In the genomic region with DNA sequence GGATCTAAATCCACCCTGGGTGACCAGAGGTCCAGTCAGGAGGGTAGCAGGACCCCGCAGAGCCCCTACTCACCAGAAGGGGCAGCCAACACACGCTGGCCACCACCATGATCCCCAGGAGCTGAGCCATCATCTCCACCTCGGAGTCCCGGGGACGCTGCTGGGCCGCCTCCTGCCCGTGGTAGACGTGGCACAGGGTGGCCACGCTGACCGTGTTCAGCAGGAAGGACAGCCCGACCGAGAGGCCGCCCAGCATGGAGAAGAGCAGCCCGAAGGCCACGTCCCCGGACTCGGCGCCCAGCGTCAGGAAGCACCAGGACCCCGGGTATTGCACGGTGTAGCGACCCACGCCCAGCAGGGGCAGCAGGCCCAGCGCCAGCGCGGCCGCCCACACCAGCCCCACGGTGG, we compare ENCODE assay signal across 17 cellular contexts. TPM values are rescaled to one million over a fixed set of nuclear protein-coding genes. Genes with fewer than 3 reads are reported as not detected.
A peak's percentile ranks its signal among the peaks of the same experiment; 100 is the strongest.
DNase-seq lines count a peak whose midpoint lies in the region; TF ChIP-seq lines count a peak whose summit lies in the region.
"Had no signal": no experiment of that assay in that cellular context is flagged by ENCODE, and none has a peak within 500 bp of the region (broad histone marks: within the 10 kb centered on the region; RNA-seq: fewer than 3 reads in every experiment).

No MANE protein-coding gene starts in this region.

- peak overlapping the region; percentile 63 for H2AK5ac ChIP-seq in neuronal stem cell (ENCODE audit: low read depth, low read length)

- peak; percentile 28 for TF ChIP-seq CTCF in BE2C (IDR thresholded peaks at IDR 0.05; ENCODE audit: low read depth, low read length)
- peak; percentile 11 for TF ChIP-seq CTCF in HFF-Myc (IDR thresholded peaks at IDR 0.05; ENCODE audit: low read depth, low read length, missing control alignments)
- TF ChIP-seq CTCF in brain microvascular endothelial cell (IDR thresholded peaks at IDR 0.05; ENCODE audit: low read depth, low read length, missing control alignments): peak; percentile 53

- H3K4me3 ChIP-seq in BE2C (ENCODE audit: low read depth, low read length) (no peak overlapping the region), HFF-Myc (replicated peaks; ENCODE audit: low read depth, low read length) (no peak overlapping the region), brain microvascular endothelial cell (ENCODE audit: low read depth, low read length) (no peak overlapping the region), neuronal stem cell (ENCODE audit: low read length in 2 of 2) (no peak overlapping the region)
- H3K4me3 ChIP-seq: lung, SJSA1 had no signal

- H3K27me3 ChIP-seq in BE2C: peaks cover 13% of the 10 kb centered on the region
- no peaks in the 10 kb centered on the region for H3K27me3 ChIP-seq in brain microvascular endothelial cell (replicated peaks)
- peaks cover 0 to 5% (median 0%) of the 10 kb centered on the region in 3 experiments for H3K27me3 ChIP-seq in neuronal stem cell (ENCODE audit: control insufficient read depth in 3 of 3, insufficient read depth in 3 of 3, low read depth in 1 of 3, low read length in 3 of 3)
- H3K27me3 ChIP-seq: SJSA1 had no signal

- H4K8ac ChIP-seq in neuronal stem cell (ENCODE audit: low read depth, low read length): peak overlapping the region; percentile 65

- in situ Hi-C loops in brain microvascular endothelial cell (cut with HindIII; ENCODE audit: low pct_ligation_motif_present, low sequenced_read_pairs): no loop called here

- no peak overlapping the region for H3K4me2 ChIP-seq in neuronal stem cell (ENCODE audit: insufficient read depth, low read length, poor library complexity, severe bottlenecking)

- H3K9me3 ChIP-seq in BE2C (no peaks in the 10 kb centered on the region), neuronal stem cell (replicated peaks in 1 of 2; ENCODE audit: control insufficient read depth in 2 of 2, insufficient read depth in 1 of 2, low read depth in 1 of 2, low read length in 2 of 2) (peaks cover 0 to 2% of the 10 kb centered on the region in 2 donors)
- H3K9me3 ChIP-seq: SJSA1 had no signal

- no peak overlapping the region for H4K91ac ChIP-seq in neuronal stem cell (ENCODE audit: low read depth, low read length, poor library complexity)

- H3K36me3 ChIP-seq in BE2C (no peaks in the 10 kb centered on the region), brain microvascular endothelial cell (replicated peaks) (peaks cover 10% of the 10 kb centered on the region), neuronal stem cell (replicated peaks in 1 of 2; ENCODE audit: control insufficient read depth in 2 of 2, insufficient read depth in 2 of 2, low read length in 2 of 2) (no peaks in the 10 kb centered on the region)
- H3K36me3 ChIP-seq: SJSA1 had no signal

- peak overlapping the region; percentile 28 for H3K18ac ChIP-seq in neuronal stem cell (ENCODE audit: low read length)

- H3K9ac ChIP-seq in neuronal stem cell (ENCODE audit: low read depth, low read length, poor library complexity): no peak overlapping the region

- no peaks in the 10 kb centered on the region for H3K79me1 ChIP-seq in neuronal stem cell (ENCODE audit: low read depth, low read length)

- no peak overlapping the region for H2BK15ac ChIP-seq in neuronal stem cell (ENCODE audit: low read length)

- no CpG with 5 or more reads among the region's 28 CpGs for WGBS in neuronal stem cell (ENCODE audit: extremely low coverage in 2 of 2, insufficient read length in 2 of 2, insufficient replicate concordance in 1 of 2), 2 donors

- H3K4me1 ChIP-seq in BE2C (no peaks in the 10 kb centered on the region), neuronal stem cell (ENCODE audit: control insufficient read depth in 2 of 2, insufficient read depth in 1 of 2, low read depth in 1 of 2, low read length in 2 of 2) (no peaks in the 10 kb centered on the region)

- H3K27ac ChIP-seq in brain microvascular endothelial cell (no peak overlapping the region), neuronal stem cell (replicated peaks; ENCODE audit: low read length) (no peak overlapping the region)
- H3K27ac ChIP-seq: SJSA1 had no signal

- H3K4ac ChIP-seq in neuronal stem cell (ENCODE audit: low read length): no peak overlapping the region

- no peak for DNase-seq in BE2C
- no peak for DNase-seq in HFF-Myc (ENCODE audit: extremely low read depth, low read depth)
- no peak for DNase-seq in brain microvascular endothelial cell
- no peak for DNase-seq in neuronal stem cell (ENCODE audit: low spot score)
- DNase-seq in occipital lobe (lab: John Stamatoyannopoulos, UW): no peak
- no peak for DNase-seq in SW480 (ENCODE audit: low spot score)
- no peak for DNase-seq in OCI-M1 (lab: John Stamatoyannopoulos, UW)
- no peak for DNase-seq in NCI-H2029 (lab: John Stamatoyannopoulos, UW)
- DNase-seq: activated CD8-positive, alpha-beta T cell treated with anti-CD3 and anti-CD28 coated beads, Interleukin-2, amount 10 ng/mL, durations not matched to agents 7 days and 5 days; activated naive CD8-positive, alpha-beta T cell treated with anti-CD3 and anti-CD28 coated beads, Interleukin-2, amount 10 ng/mL, durations not matched to agents 7 days and 5 days; AML-193; GF-D8; naive thymus-derived CD4-positive, alpha-beta T cell; NCI-H526 treated with DMSO at 0.1 percent for 48 hours; stimulated activated CD4-positive, alpha-beta T cell treated with anti-CD3 and anti-CD28 coated beads, Interleukin-15, amount 100 ng/mL, for 24 hours had no signal

- no peak overlapping the region for H2BK12ac ChIP-seq in neuronal stem cell (ENCODE audit: low read length)

- peak overlapping the region; percentile 22 for H2AFZ ChIP-seq in neuronal stem cell (ENCODE audit: low read length)

- H2BK120ac ChIP-seq in neuronal stem cell (ENCODE audit: low read depth, low read length): no peak overlapping the region

- H3K23ac ChIP-seq in neuronal stem cell (ENCODE audit: low read depth, low read length, poor library complexity): peak overlapping the region; percentile 65

- H3K14ac ChIP-seq in neuronal stem cell (ENCODE audit: low read length): peak overlapping the region; percentile 8

- peak overlapping the region; percentile 24 for H2BK5ac ChIP-seq in neuronal stem cell (ENCODE audit: low read length)

RNA-seq across cellular contexts. Expression of gene TBXA2R, which starts 6.9 kb away (rescaled TPM):
- polyA plus RNA-seq in BE2C (2012; ENCODE audit: insufficient read depth, insufficient read length, low read depth): not detected
- 0.11 TPM for polyA plus RNA-seq in neuronal stem cell (2013, experiment 1 of 2)
- 0.12 TPM for polyA plus RNA-seq in neuronal stem cell (2013, experiment 2 of 2)
- total RNA-seq in occipital lobe: 0.78 TPM
- total RNA-seq: SJSA1 had no signal

RNA-seq across cellular contexts. Expression of gene GIPC3, which starts 14.5 kb away (rescaled TPM):
- not detected for polyA plus RNA-seq in BE2C (2012; ENCODE audit: insufficient read depth, insufficient read length, low read depth)
- 0.46 TPM for polyA plus RNA-seq in neuronal stem cell (2013, experiment 1 of 2)
- polyA plus RNA-seq in neuronal stem cell (2013, experiment 2 of 2): 0.47 TPM
- total RNA-seq in occipital lobe: not detected

RNA-seq across cellular contexts. Expression of gene CACTIN, which starts 26.8 kb away (rescaled TPM):
- polyA plus RNA-seq in BE2C (2012; ENCODE audit: insufficient read depth, insufficient read length, low read depth): 92.4 TPM
- 23.9 TPM for polyA plus RNA-seq in neuronal stem cell (2013, experiment 1 of 2)
- 25.3 TPM for polyA plus RNA-seq in neuronal stem cell (2013, experiment 2 of 2)
- total RNA-seq in occipital lobe: 19.8 TPM

RNA-seq across cellular contexts. Expression of gene HMG20B, which starts 27.0 kb away (rescaled TPM):
- 136 TPM for polyA plus RNA-seq in BE2C (2012; ENCODE audit: insufficient read depth, insufficient read length, low read depth)
- 76.9 TPM for polyA plus RNA-seq in neuronal stem cell (2013, experiment 1 of 2)
- polyA plus RNA-seq in neuronal stem cell (2013, experiment 2 of 2): 73.8 TPM
- total RNA-seq in occipital lobe: 9.4 TPM

RNA-seq across cellular contexts. Expression of gene MFSD12, which starts 42.4 kb away (rescaled TPM):
- 119 TPM for polyA plus RNA-seq in BE2C (2012; ENCODE audit: insufficient read depth, insufficient read length, low read depth)
- polyA plus RNA-seq in neuronal stem cell (2013, experiment 1 of 2): 27.9 TPM
- polyA plus RNA-seq in neuronal stem cell (2013, experiment 2 of 2): 25.3 TPM
- 32.9 TPM for total RNA-seq in occipital lobe
